9 cellular contexts compared by ENCODE assay signal in the genomic region with DNA sequence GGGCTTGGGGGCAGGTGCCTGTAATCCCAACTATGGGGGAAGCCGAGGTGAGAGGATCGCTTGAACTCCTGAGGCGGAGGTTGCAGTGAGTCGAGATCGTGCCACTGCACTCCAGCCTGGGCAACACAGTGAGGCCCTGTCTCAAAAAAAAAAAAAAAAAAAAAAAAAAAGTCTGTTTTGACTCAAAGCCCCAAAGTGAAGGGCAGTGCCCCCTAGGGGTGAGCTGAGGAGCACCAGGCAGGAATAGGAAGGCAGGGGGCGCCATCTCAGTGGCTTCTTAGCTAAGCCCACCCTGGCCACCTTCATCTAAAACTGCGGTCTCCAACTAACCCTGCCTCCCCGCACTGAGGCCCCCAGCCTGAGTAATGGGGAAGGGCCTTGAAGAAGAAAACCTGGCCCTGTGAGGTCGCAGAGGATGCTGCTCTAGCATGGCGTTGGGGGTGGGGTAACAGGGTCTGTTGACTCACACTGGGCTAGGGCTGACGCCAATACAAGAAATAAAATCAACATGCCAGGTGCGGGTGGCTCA. TPM values are rescaled to one million over a fixed set of nuclear protein-coding genes. Genes with fewer than 3 reads are reported as not detected.
DNase-seq lines count a peak whose midpoint lies in the region; TF ChIP-seq lines count a peak whose summit lies in the region.
"Had no signal": no experiment of that assay in that cellular context is flagged by ENCODE, and none has a peak within 500 bp of the region (broad histone marks: within the 10 kb centered on the region; RNA-seq: fewer than 3 reads in every experiment).

No MANE protein-coding gene starts in this region.

- TF ChIP-seq EP300 in suprapubic skin (IDR thresholded peaks at IDR 0.05): no peak

- 72% methylated on average over 12 of the region's 12 CpGs for WGBS in suprapubic skin

- DNase-seq in NCI-H2227 (lab: John Stamatoyannopoulos, UW; ENCODE audit: unreplicated experiment): peak; percentile 38
- DNase-seq in NCI-H2227 treated with DMSO at 0.1 percent for 48 hours (lab: John Stamatoyannopoulos, UW): no peak
- peak; percentile 73 for DNase-seq in NCI-H69 (lab: John Stamatoyannopoulos, UW)
- peak; percentile 56 for DNase-seq in activated naive CD8-positive, alpha-beta T cell treated with anti-CD3 and anti-CD28 coated beads for 36 hours
- DNase-seq in left kidney (ENCODE audit: low read depth, low spot score): peak; percentile 58
- no peak for DNase-seq in SW480 (ENCODE audit: low spot score)
- no peak for DNase-seq in cortex of kidney (lab: John Stamatoyannopoulos, UW)
- DNase-seq in suprapubic skin (ENCODE audit: low spot score in 2 of 2): no peak

- H3K4me1 Mint-ChIP-seq in activated naive CD8-positive, alpha-beta T cell treated with anti-CD3 and anti-CD28 coated beads for 36 hours: peaks cover 3% of the 10 kb centered on the region
- H3K4me1 Mint-ChIP-seq: activated naive CD4-positive, alpha-beta T cell treated with anti-CD3 and anti-CD28 coated beads, Interleukin-2, amount 50 U/mL, for 24 hours had no signal

- H3K27ac ChIP-seq in suprapubic skin: no peak overlapping the region

- TF ChIP-seq CTCF in suprapubic skin (IDR thresholded peaks at IDR 0.05): peak in 1 of 2 donors; percentile 24

- H3K36me3 Mint-ChIP-seq in activated naive CD8-positive, alpha-beta T cell treated with anti-CD3 and anti-CD28 coated beads for 36 hours: no peaks in the 10 kb centered on the region
- H3K36me3 Mint-ChIP-seq: activated naive CD4-positive, alpha-beta T cell treated with anti-CD3 and anti-CD28 coated beads, Interleukin-2, amount 50 U/mL, for 24 hours had no signal

- H3K4me1 ChIP-seq in suprapubic skin: peaks cover 7% of the 10 kb centered on the region

- no peaks in the 10 kb centered on the region for H3K27me3 ChIP-seq in suprapubic skin

- H3K9me3 ChIP-seq in suprapubic skin: no peaks in the 10 kb centered on the region

- no peak overlapping the region for H3K27ac Mint-ChIP-seq in activated naive CD8-positive, alpha-beta T cell treated with anti-CD3 and anti-CD28 coated beads for 36 hours
- H3K27ac Mint-ChIP-seq: activated naive CD4-positive, alpha-beta T cell treated with anti-CD3 and anti-CD28 coated beads, Interleukin-2, amount 50 U/mL, for 24 hours had no signal

- peaks cover 7% of the 10 kb centered on the region for H3K27me3 Mint-ChIP-seq in activated naive CD8-positive, alpha-beta T cell treated with anti-CD3 and anti-CD28 coated beads for 36 hours

- no peak for TF ChIP-seq POLR2A in suprapubic skin (IDR thresholded peaks at IDR 0.05)

- H3K4me3 ChIP-seq in suprapubic skin: no peak overlapping the region

- H3K36me3 ChIP-seq in suprapubic skin: no peaks in the 10 kb centered on the region

- H3K4me3 Mint-ChIP-seq in activated naive CD8-positive, alpha-beta T cell treated with anti-CD3 and anti-CD28 coated beads for 36 hours: no peak overlapping the region
- H3K4me3 Mint-ChIP-seq: activated naive CD4-positive, alpha-beta T cell treated with anti-CD3 and anti-CD28 coated beads, Interleukin-2, amount 50 U/mL, for 24 hours had no signal

- H3K9me3 Mint-ChIP-seq in activated naive CD8-positive, alpha-beta T cell treated with anti-CD3 and anti-CD28 coated beads for 36 hours: no peaks in the 10 kb centered on the region
- H3K9me3 Mint-ChIP-seq: activated naive CD4-positive, alpha-beta T cell treated with anti-CD3 and anti-CD28 coated beads, Interleukin-2, amount 50 U/mL, for 24 hours had no signal

RNA-seq across cellular contexts. Expression of a gene that starts 9.8 kb away (rescaled TPM):
- total RNA-seq in activated naive CD8-positive, alpha-beta T cell treated with anti-CD3 and anti-CD28 coated beads for 36 hours: under 1 TPM; 0.70 to 0.88 TPM
- total RNA-seq in suprapubic skin: 10 to 100 TPM; 10.2 to 27.9 (median 17.8) TPM

Comparison
In these comparisons a context has a peak if more than half of its experiments do, and no peak if none do; other contexts are left out.
1. DNase-seq: peak in NCI-H2227 (single experiment), NCI-H69 (single experiment), activated naive CD8-positive, alpha-beta T cell treated with anti-CD3 and anti-CD28 coated beads for 36 hours (single experiment) and left kidney (single experiment); none in NCI-H2227 treated with DMSO at 0.1 percent for 48 hours (single experiment), SW480 (single experiment), cortex of kidney (single experiment) and suprapubic skin (0 of 2).
2. RNA of a gene that starts 9.8 kb away (total RNA-seq): 10.2 to 27.9 TPM in suprapubic skin; 0.70 to 0.88 TPM in activated naive CD8-positive, alpha-beta T cell treated with anti-CD3 and anti-CD28 coated beads for 36 hours; every median in the first group is over 4 times any median in the second.